ENCODE assay signal across 10 cellular contexts in the genomic region with DNA sequence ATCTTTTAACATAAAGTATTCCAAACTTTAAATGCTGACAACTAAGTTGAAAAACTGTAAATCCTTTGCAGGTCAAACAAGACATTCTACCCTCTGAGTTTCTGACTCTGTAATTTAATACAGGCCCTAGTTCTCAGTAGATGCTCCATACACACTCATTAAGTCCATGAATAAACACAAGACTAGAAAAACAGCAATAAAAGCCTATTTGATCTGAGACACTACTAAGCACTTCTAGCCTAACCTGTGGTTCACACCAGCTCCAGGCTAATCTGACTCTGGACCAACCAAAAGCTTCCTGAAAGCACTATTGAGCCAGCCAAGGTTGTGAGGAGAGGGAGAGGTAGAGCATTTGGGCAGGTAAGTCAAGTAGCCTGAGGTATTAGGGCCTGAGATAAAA.
"Had no signal": no experiment of that assay in that cellular context is flagged by ENCODE, and none has a peak within 500 bp of the region (broad histone marks: within the 10 kb centered on the region; RNA-seq: fewer than 3 reads in every experiment).

No MANE protein-coding gene starts in this region.

- H3K27ac ChIP-seq: colonic mucosa, esophagus squamous epithelium, hepatocyte, left ventricle myocardium inferior, pancreas had no signal

- H3K9me3 ChIP-seq: colonic mucosa, esophagus squamous epithelium, left ventricle myocardium inferior, pancreas had no signal

- DNase-seq: activated CD4-positive, alpha-beta T cell treated with anti-CD3 and anti-CD28 coated beads, Interleukin-2, amount 50 U/mL, for 1 hour; activated naive CD8-positive, alpha-beta T cell treated with anti-CD3 and anti-CD28 coated beads for 36 hours; central memory CD4-positive, alpha-beta T cell; colonic mucosa; esophagus squamous epithelium; left ventricle myocardium inferior; naive thymus-derived CD4-positive, alpha-beta T cell; pancreas; retina had no signal

- H3K4me1 ChIP-seq: colonic mucosa, esophagus squamous epithelium, pancreas had no signal

- H3K36me3 ChIP-seq: colonic mucosa, pancreas had no signal

- H3K4me3 ChIP-seq: colonic mucosa, esophagus squamous epithelium, hepatocyte, left ventricle myocardium inferior, pancreas had no signal
